In genomic region chr22:46007003-46007847, GRCh38 we compare ENCODE assay signal across 8 cellular contexts. TPM values are rescaled to one million over a fixed set of nuclear protein-coding genes. Genes with fewer than 3 reads are reported as not detected.
DNase-seq lines count a peak whose midpoint lies in the region.

No MANE protein-coding gene starts in this region.

- peaks cover 16% of the 10 kb centered on the region in 2 donors for H3K4me1 ChIP-seq in mucosa of rectum (ENCODE audit: control insufficient read depth in 2 of 2, insufficient read depth in 2 of 2, low read length in 2 of 2)

- H3K4me3 ChIP-seq in mucosa of rectum (ENCODE audit: low read length in 2 of 2) = peak overlapping the region; percentile 29 to 31

- H3K9ac ChIP-seq in mucosa of rectum (ENCODE audit: low read depth in 1 of 2, low read length in 2 of 2) = peak overlapping the region; percentile 24 to 60

- H3K9me3 ChIP-seq in mucosa of rectum (ENCODE audit: control insufficient read depth in 2 of 2, low read length in 2 of 2) = peaks cover 0 to 3% of the 10 kb centered on the region in 2 donors

- H3K27me3 ChIP-seq in mucosa of rectum (ENCODE audit: control insufficient read depth in 2 of 2, insufficient read depth in 2 of 2, low read length in 2 of 2) = no peaks in the 10 kb centered on the region

- H3K36me3 ChIP-seq in mucosa of rectum (ENCODE audit: control insufficient read depth in 2 of 2, insufficient read depth in 2 of 2, low read length in 2 of 2) = no peaks in the 10 kb centered on the region

- DNase-seq in Daoy (ENCODE audit: low read depth) (peak; percentile 96), NCI-H69 (lab: John Stamatoyannopoulos, UW) (peak; percentile 91), dermis blood vessel endothelial cell (peak; percentile 81), NCI-H1694 (lab: John Stamatoyannopoulos, UW) (no peak), NCI-H748 (lab: John Stamatoyannopoulos, UW; ENCODE audit: unreplicated experiment) (no peak), DMS79 treated with DMSO at 0.1 percent for 48 hours (lab: John Stamatoyannopoulos, UW) (no peak), NCI-H1417 treated with DMSO at 0.1 percent for 48 hours (lab: John Stamatoyannopoulos, UW) (no peak)

- peak overlapping the region; percentile 80 to 89 for H3K27ac ChIP-seq in mucosa of rectum (ENCODE audit: low read depth in 2 of 2, low read length in 2 of 2)

RNA-seq across cellular contexts. Expression of gene WNT7B, which starts 30.3 kb away (rescaled TPM):
- total RNA-seq in Daoy (2014; rRNA removed; shearing (Covaris generic)) = 13.3 and 15.7 TPM in 2 replicates
- total RNA-seq in dermis blood vessel endothelial cell = not detected in 2 replicates

Comparison
In these comparisons a context has a peak if more than half of its experiments do, and no peak if none do; other contexts are left out.
1. DNase-seq: peak in Daoy (single experiment), NCI-H69 (single experiment) and dermis blood vessel endothelial cell (single experiment); none in NCI-H1694 (single experiment), NCI-H748 (single experiment), DMS79 treated with DMSO at 0.1 percent for 48 hours (single experiment) and NCI-H1417 treated with DMSO at 0.1 percent for 48 hours (single experiment).
2. RNA of gene WNT7B, which starts 30.3 kb away (total RNA-seq): 13.3 to 15.7 TPM in Daoy; not detected in dermis blood vessel endothelial cell; every median in the first group is over 10 times any median in the second.